ENCODE assay signal across 1 cellular context in the genomic region with DNA sequence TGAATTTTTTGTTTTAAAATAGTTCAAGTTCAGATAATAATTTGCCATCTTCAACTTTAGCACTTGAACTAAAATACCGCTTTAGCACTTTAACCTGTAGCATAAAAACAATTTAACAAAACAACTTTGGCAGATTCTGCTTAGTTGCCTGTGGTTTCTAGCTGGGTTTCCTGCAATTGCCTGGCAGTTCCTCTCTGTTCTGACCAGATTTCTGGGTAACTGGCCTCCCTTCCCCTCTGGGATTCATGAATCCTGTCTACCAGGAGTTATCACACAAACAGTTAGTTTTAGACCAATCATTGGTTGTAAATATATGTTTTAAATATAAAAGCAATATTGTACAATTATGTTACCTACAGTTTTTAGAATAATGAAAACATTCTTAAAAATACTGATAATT.
TF ChIP-seq lines count a peak whose summit lies in the region.

No MANE protein-coding gene starts in this region.

TF ChIP-seq in IMR-90, 13 proteins besides CTCF, POLR2A, EP300 and RAD21 (continued from another document):
- TF ChIP-seq, protein P1, sequence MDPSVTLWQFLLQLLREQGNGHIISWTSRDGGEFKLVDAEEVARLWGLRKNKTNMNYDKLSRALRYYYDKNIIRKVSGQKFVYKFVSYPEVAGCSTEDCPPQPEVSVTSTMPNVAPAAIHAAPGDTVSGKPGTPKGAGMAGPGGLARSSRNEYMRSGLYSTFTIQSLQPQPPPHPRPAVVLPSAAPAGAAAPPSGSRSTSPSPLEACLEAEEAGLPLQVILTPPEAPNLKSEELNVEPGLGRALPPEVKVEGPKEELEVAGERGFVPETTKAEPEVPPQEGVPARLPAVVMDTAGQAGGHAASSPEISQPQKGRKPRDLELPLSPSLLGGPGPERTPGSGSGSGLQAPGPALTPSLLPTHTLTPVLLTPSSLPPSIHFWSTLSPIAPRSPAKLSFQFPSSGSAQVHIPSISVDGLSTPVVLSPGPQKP (IDR thresholded peaks at IDR 0.05; ENCODE audit: borderline replicate concordance, low read depth, low read length), result no peak
